16 cellular contexts compared by ENCODE assay signal in the genomic region with DNA sequence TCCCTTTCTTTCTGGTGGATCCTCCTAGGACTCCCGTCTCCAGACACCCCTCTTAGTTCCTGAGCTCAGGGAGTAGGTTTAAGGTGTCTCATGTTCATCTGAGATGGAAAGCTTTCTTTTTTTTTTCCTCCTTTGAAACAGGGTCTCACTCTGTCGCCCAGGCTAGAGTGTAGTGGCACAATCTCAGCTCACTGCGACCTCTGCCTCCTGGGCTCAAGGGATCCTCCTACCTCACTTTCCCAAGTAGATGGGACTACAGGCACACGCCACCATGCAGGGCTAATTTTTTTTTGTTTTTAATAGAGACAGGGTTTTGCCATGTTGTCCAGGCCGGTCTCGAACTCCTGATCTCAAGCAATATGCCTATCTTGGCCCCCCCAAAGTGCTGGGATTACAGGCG. TPM values are rescaled to one million over a fixed set of nuclear protein-coding genes. Genes with fewer than 3 reads are reported as not detected.
DNase-seq lines count a peak whose midpoint lies in the region; ATAC-seq, FAIRE-seq and TF ChIP-seq lines count a peak whose summit lies in the region.
"Had no signal": no experiment of that assay in that cellular context is flagged by ENCODE, and none has a peak within 500 bp of the region (broad histone marks: within the 10 kb centered on the region; RNA-seq: fewer than 3 reads in every experiment).

No MANE protein-coding gene starts in this region.

- DNase-seq in GM23338 (ENCODE audit: low spot score) (no peak), K562 (ENCODE audit: extremely low read depth in 1 of 4, low spot score in 3 of 4) (no peak), testis (no peak)
- no peak for DNase-seq in natural killer cell treated with Interleukin-12 subunit alpha and Interleukin-12 subunit beta and Interleukin-15 and Interleukin-18, amount 100 ng/mL, for 72 hours (ENCODE audit: low spot score)
- no peak for DNase-seq in stimulated activated CD4-positive, alpha-beta T cell treated with anti-CD3 and anti-CD28 coated beads, Interleukin-15, amount 100 ng/mL, for 24 hours
- DNase-seq in central memory CD4-positive, alpha-beta T cell = no peak
- DNase-seq: activated CD4-positive, alpha-beta T cell treated with anti-CD3 and anti-CD28 coated beads, Interleukin-2, amount 10 ng/mL, durations not matched to agents 7 days and 5 days; activated naive CD4-positive, alpha-beta T cell treated with Interleukin-2 at 50 U/mL for 16 hours; islet precursor cell; NCI-H526 treated with DMSO at 0.1 percent for 48 hours; stimulated activated naive CD4-positive, alpha-beta T cell treated with Interleukin-2 at 50 U/mL for 16 hours had no signal

- peaks cover 11% of the 10 kb centered on the region for H3K9me1 ChIP-seq in K562 (ENCODE audit: control insufficient read depth, insufficient read depth, low read length)

- POLR2A ChIA-PET in K562 (lab: Yijun Ruan, JAX) = interaction anchor here (0.6 to 2.5 kb wide), 10 partner anchors 10 to 171 kb away, joined by 3 to 13 read pairs (median 4); no protein-coding TSS in a partner anchor

- H3K4me3 ChIP-seq in GM23338 (no peak overlapping the region), K562 (no peak overlapping the region), testis (no peak overlapping the region)
- H3K4me3 ChIP-seq: lung had no signal

- no peaks in the 10 kb centered on the region for H3K9me2 ChIP-seq in GM23338 (ENCODE audit: insufficient read depth)

- peak overlapping the region; percentile 99 for H3K27ac ChIP-seq in C4-2B
- no peak overlapping the region for H3K27ac ChIP-seq in GM23338 (ENCODE audit: low read depth)
- peak overlapping the region; percentile 74 for H3K27ac ChIP-seq in K562 (ENCODE audit: extremely low read depth, low read depth, low read length)
- H3K27ac ChIP-seq in testis = no peak overlapping the region

- peaks cover 48% of the 10 kb centered on the region for H3K4me1 ChIP-seq in GM23338 (ENCODE audit: insufficient read depth)
- H3K4me1 ChIP-seq in K562 (replicated peaks in 1 of 2; ENCODE audit: control insufficient read depth in 2 of 2, insufficient read depth in 2 of 2, low read length in 2 of 2) = peaks cover 61 to 85% of the 10 kb centered on the region in 2 experiments
- H3K4me1 ChIP-seq in testis = peaks cover 61% of the 10 kb centered on the region

- peak overlapping the region; percentile 12; the same call in 1 of the 3 replicates for H3K4me3 Mint-ChIP-seq in GM23338
- peak overlapping the region; percentile 69 for H3K4me3 Mint-ChIP-seq in natural killer cell treated with Interleukin-12 subunit alpha and Interleukin-12 subunit beta and Interleukin-15 and Interleukin-18, amount 100 ng/mL, for 72 hours
- H3K4me3 Mint-ChIP-seq: activated CD4-positive, alpha-beta T cell treated with anti-CD3 and anti-CD28 coated beads, Interleukin-2, amount 10 ng/mL, durations not matched to agents 7 days and 5 days had no signal

- peak overlapping the region; percentile 78 for H3K4me2 ChIP-seq in GM23338
- H3K4me2 ChIP-seq in K562 (ENCODE audit: insufficient read depth, low read length) = no peak overlapping the region

- no peaks in the 10 kb centered on the region; the same call in 2 of the 3 replicates for H3K36me3 Mint-ChIP-seq in GM23338 (ENCODE audit: low read depth)
- no peaks in the 10 kb centered on the region for H3K36me3 Mint-ChIP-seq in natural killer cell treated with Interleukin-12 subunit alpha and Interleukin-12 subunit beta and Interleukin-15 and Interleukin-18, amount 100 ng/mL, for 72 hours

- TF ChIP-seq CTCF in C4-2B (conservative IDR thresholded peaks at IDR 0.05) (no peak), GM23338 (conservative IDR thresholded peaks at IDR 0.05; ENCODE audit: low read depth in 2 of 2) (no peak), K562 (IDR thresholded peaks at IDR 0.05 in 2 of 3, conservative IDR thresholded peaks at IDR 0.05 in 1 of 3; ENCODE audit: insufficient read depth in 2 of 3, low read depth in 1 of 3, low read length in 3 of 3) (no peak), testis (IDR thresholded peaks at IDR 0.05) (no peak)

- TF ChIP-seq EP300 in K562 (IDR thresholded peaks at IDR 0.05; ENCODE audit: low read length) = no peak

- H3K27me3 ChIP-seq in GM23338 (ENCODE audit: insufficient read depth) = peaks cover 7% of the 10 kb centered on the region; the same call in 1 of the 2 replicates
- no peaks in the 10 kb centered on the region for H3K27me3 ChIP-seq in K562 (ENCODE audit: control insufficient read depth in 2 of 2, insufficient read depth in 2 of 2, low read length in 2 of 2)
- H3K27me3 ChIP-seq in testis = no peaks in the 10 kb centered on the region

- peaks cover 49% of the 10 kb centered on the region for H3K4me1 Mint-ChIP-seq in GM23338
- peaks cover 37 to 46% of the 10 kb centered on the region in 2 donors for H3K4me1 Mint-ChIP-seq in natural killer cell treated with Interleukin-12 subunit alpha and Interleukin-12 subunit beta and Interleukin-15 and Interleukin-18, amount 100 ng/mL, for 72 hours (ENCODE audit: low read depth in 2 of 2)

- ATAC-seq in GM23338 (no peak), K562 (no peak)
- no peak for ATAC-seq in natural killer cell treated with Interleukin-12 subunit alpha and Interleukin-12 subunit beta and Interleukin-15 and Interleukin-18, amount 100 ng/mL, for 72 hours

- intact Hi-C loops in K562 (cut with micrococcal nuclease) = no loop called here
- intact Hi-C loops in testis (cut with DNase I; ENCODE audit: low total_unique reads) = no loop called here

- no peak overlapping the region for H3K27ac Mint-ChIP-seq in GM23338
- peak overlapping the region; percentile 23 to 83 for H3K27ac Mint-ChIP-seq in natural killer cell treated with Interleukin-12 subunit alpha and Interleukin-12 subunit beta and Interleukin-15 and Interleukin-18, amount 100 ng/mL, for 72 hours
- H3K27ac Mint-ChIP-seq: activated CD4-positive, alpha-beta T cell treated with anti-CD3 and anti-CD28 coated beads, Interleukin-2, amount 10 ng/mL, durations not matched to agents 7 days and 5 days had no signal

- no TSS peak for BruUV-seq in K562 (replicated peaks; lab: Mats Ljungman, UMichigan)

- H3K27me3 Mint-ChIP-seq in GM23338 (ENCODE audit: insufficient read depth, low read depth, poor library complexity) = peaks cover 19% of the 10 kb centered on the region
- H3K27me3 Mint-ChIP-seq in natural killer cell treated with Interleukin-12 subunit alpha and Interleukin-12 subunit beta and Interleukin-15 and Interleukin-18, amount 100 ng/mL, for 72 hours = no peaks in the 10 kb centered on the region

- peak; percentile 37 for FAIRE-seq in K562 (lab: Jason Lieb, UNC)
- FAIRE-seq: astrocyte, colon, TTC549 had no signal

- no peaks in the 10 kb centered on the region for H3K9me3 Mint-ChIP-seq in GM23338
- no peaks in the 10 kb centered on the region for H3K9me3 Mint-ChIP-seq in natural killer cell treated with Interleukin-12 subunit alpha and Interleukin-12 subunit beta and Interleukin-15 and Interleukin-18, amount 100 ng/mL, for 72 hours
- H3K9me3 Mint-ChIP-seq: activated CD4-positive, alpha-beta T cell treated with anti-CD3 and anti-CD28 coated beads, Interleukin-2, amount 10 ng/mL, durations not matched to agents 7 days and 5 days had no signal

- 77% methylated on average over 7 of the region's 7 CpGs for WGBS in K562 (ENCODE audit: insufficient coverage, low coverage, missing lambda C conversion rate)
- WGBS in testis, 2 donors = 85 to 92% methylated on average over 7 of the region's 7 CpGs

- no peak for TF ChIP-seq RAD21 in K562 (CRISPR knock-in tag; conservative IDR thresholded peaks at IDR 0.05 in 1 of 2, IDR thresholded peaks at IDR 0.05 in 1 of 2)

- no peaks in the 10 kb centered on the region for H3K9me3 ChIP-seq in K562 (replicated peaks; ENCODE audit: control insufficient read depth, insufficient read depth, low read depth, low read length)
- no peaks in the 10 kb centered on the region for H3K9me3 ChIP-seq in testis

- H3K36me3 ChIP-seq in GM23338 (ENCODE audit: insufficient read depth) = no peaks in the 10 kb centered on the region
- H3K36me3 ChIP-seq in K562 (ENCODE audit: control insufficient read depth, insufficient read depth, low read length) = peaks cover 42% of the 10 kb centered on the region; the same call in 2 of the 3 replicates
- no peaks in the 10 kb centered on the region for H3K36me3 ChIP-seq in testis (ENCODE audit: low read depth, missing control alignments)

- H3K79me2 ChIP-seq in GM23338 (replicated peaks; ENCODE audit: insufficient read depth) (peaks cover 42% of the 10 kb centered on the region), K562 (ENCODE audit: control insufficient read depth, insufficient read depth, low read length) (peaks cover 91% of the 10 kb centered on the region)

- in situ Hi-C loops in K562 (cut with MboI) = loop anchor here (5.0 kb wide), 1 partner anchor 167 kb away; no protein-coding TSS in a partner anchor

- no peak for TF ChIP-seq POLR2A in K562 (conservative IDR thresholded peaks at IDR 0.05)
- TF ChIP-seq POLR2A in testis (IDR thresholded peaks at IDR 0.05) = no peak

- CTCF ChIA-PET in K562 (lab: Yijun Ruan, JAX; ENCODE audit: low intra/inter-chr PET ratio) = interaction anchor here (0.5 to 2.0 kb wide), 10 partner anchors 43 to 334 kb away, joined by 3 to 17 read pairs (median 8); no protein-coding TSS in a partner anchor

- no peak overlapping the region for H2AFZ ChIP-seq in GM23338
- no peak overlapping the region for H2AFZ ChIP-seq in K562 (ENCODE audit: low read depth, low read length)

- H3K9ac ChIP-seq in K562 (ENCODE audit: insufficient read depth in 1 of 2, low read depth in 2 of 2, low read length in 2 of 2) = peak overlapping the region in 1 of 2 experiments; percentile 86; a peak in 1 of 4 replicates

- H4K20me1 ChIP-seq in GM23338 (replicated peaks; ENCODE audit: insufficient read depth) = no peaks in the 10 kb centered on the region
- H4K20me1 ChIP-seq in K562 (replicated peaks; ENCODE audit: control insufficient read depth, insufficient read depth, low read length) = peaks cover 59% of the 10 kb centered on the region

- H3F3A ChIP-seq in GM23338 (replicated peaks; ENCODE audit: low read depth) = peaks cover 22% of the 10 kb centered on the region; the same call in 1 of the 2 replicates

RNA-seq across cellular contexts. Expression of a gene that starts 3.6 kb away (rescaled TPM):
- total RNA-seq in GM23338 (2014; rRNA removed; shearing (Covaris generic)) = 118 and 135 TPM in 2 replicates
- polyA plus RNA-seq in GM23338 (2016; fragmentation: Nextera tagmentation; extraction: Ambion mirVana) (32.4 and 34.0 TPM in 2 replicates), K562 (2011; rRNA removed) (54.2 and 64.0 TPM in 2 replicates), K562 (2014; fragmentation: Illumina TruSeq; extraction: Trizol) (116 and 138 TPM in 2 replicates), K562 (2014; fragmentation: Nextera tagmentation; extraction: Ambion mirVana) (10 to 100 TPM; 12.2 to 15.8 TPM), K562 (2014; rRNA removed) (101 and 116 TPM in 2 replicates), testis (ENCODE audit: insufficient read depth, low read depth, low replicate concordance) (49.9 TPM)
- 692 and 1,066 TPM in 2 replicates for total RNA-seq in K562 (2011; cell fraction: chromatin; rRNA removed; ENCODE audit: low replicate concordance)
- total RNA-seq in K562 (2011; cell fraction: nucleolus; rRNA removed) = 409 and 435 TPM in 2 replicates
- 438 and 467 TPM in 2 replicates for total RNA-seq in K562 (2011; cell fraction: nucleoplasm; rRNA removed)
- total RNA-seq in K562 (2014; rRNA removed) (89.1 and 104 TPM in 2 replicates), K562 (2014; rRNA removed; fragmentation: Illumina TruSeq; extraction: Trizol) (40.9 and 41.8 TPM in 2 replicates), K562 (2015; rRNA removed; fragmentation: Illumina TruSeq; extraction: Trizol) (57.9 and 60.6 TPM in 2 replicates), K562 (2021) (208 and 244 TPM in 2 replicates), testis (100 to 1,000 TPM; 188 to 212 TPM)
- 54.1 and 55.3 TPM in 2 replicates for polyA plus RNA-seq in K562 (2011; cell fraction: cytosol; rRNA removed)
- polyA plus RNA-seq in K562 (2011; cell fraction: nucleus; rRNA removed) = 210 and 277 TPM in 2 replicates
- 113 and 125 TPM in 2 replicates for polyA plus RNA-seq in K562 (2012)
- polyA minus RNA-seq in K562 (2011; rRNA and poly(A)+ RNA removed) = 61.1 and 68.8 TPM in 2 replicates
- 106 and 121 TPM in 2 replicates for polyA minus RNA-seq in K562 (2011; cell fraction: cytosol; rRNA and poly(A)+ RNA removed)
- polyA minus RNA-seq in K562 (2011; cell fraction: nucleus; rRNA and poly(A)+ RNA removed) = 117 and 133 TPM in 2 replicates
- 100 to 1,000 TPM in 1 of 2 donors, 10 to 100 TPM in 1; 84.9 to 146 TPM for total RNA-seq in natural killer cell treated with Interleukin-12 subunit alpha and Interleukin-12 subunit beta and Interleukin-15 and Interleukin-18, amount 100 ng/mL, for 72 hours

Comparison
In these comparisons a context has a peak if more than half of its experiments do, and no peak if none do; other contexts are left out.
1. H3K27ac ChIP-seq: peak in C4-2B (single experiment) and K562 (single experiment); none in GM23338 (single experiment) and testis (0 of 2).